Comparison of ENCODE assay signal across 15 cellular contexts in genomic region chr15:28420470-28420869, GRCh38. TPM values are rescaled to one million over a fixed set of nuclear protein-coding genes. Genes with fewer than 3 reads are reported as not detected.
A peak's percentile ranks its signal among the peaks of the same experiment; 100 is the strongest.
DNase-seq lines count a peak whose midpoint lies in the region; ATAC-seq and TF ChIP-seq lines count a peak whose summit lies in the region.
"Not testable (repeated sequence)": the region's sequence is repeated elsewhere in the genome, so short reads cannot be mapped to it uniquely, and the experiment has no call there.
"Had no signal": no experiment of that assay in that cellular context is flagged by ENCODE, and none has a peak within 500 bp of the region (broad histone marks: within the 10 kb centered on the region; RNA-seq: fewer than 3 reads in every experiment).

No MANE protein-coding gene starts in this region.

- TF ChIP-seq CTCF in NB4 (IDR thresholded peaks at IDR 0.05; ENCODE audit: low read depth, low read length); omental fat pad (IDR thresholded peaks at IDR 0.05): not testable (repeated sequence)

- peak; percentile 1 for DNase-seq in G401 (ENCODE audit: low spot score)
- peak; percentile 0 for DNase-seq in NB4 (ENCODE audit: low read depth)
- peak; percentile 0 for DNase-seq in dermis blood vessel endothelial cell
- peak; percentile 0 for DNase-seq in kidney tubule cell (ENCODE audit: low spot score)
- DNase-seq in omental fat pad (ENCODE audit: low spot score) = not testable (repeated sequence)
- DNase-seq in superior temporal gyrus (ENCODE audit: extremely low spot score) = peak; percentile 13

- not testable (repeated sequence) for H3K4me3 ChIP-seq in NB4 (ENCODE audit: low read depth, low read length)

- in situ Hi-C loops in G401 (cut with HindIII; ENCODE audit: low sequenced_read_pairs) = not testable (repeated sequence)

- not testable (repeated sequence) for TF ChIP-seq POLR2A in NB4 (IDR thresholded peaks at IDR 0.05; ENCODE audit: extremely low read depth, insufficient read length)

- ATAC-seq in SK-N-SH treated with all-trans-retinoic acid at 6 μM for 48 hours (peak; percentile 35; the same call in 1 of the 3 replicates), omental fat pad (ENCODE audit: low FRiP score) (peak; percentile 52)

RNA-seq across cellular contexts. Expression of gene GOLGA8F, which starts 42.0 kb away (rescaled TPM):
- total RNA-seq in G401 (2014; rRNA removed; shearing (Covaris generic)) = not detected in 2 replicates
- total RNA-seq in dermis blood vessel endothelial cell (0.05 TPM in 1 of 2 replicates, not detected in the other), omental fat pad (not detected)
- total RNA-seq: A673, Calu3, H1, IMR-90, OCI-LY7, Peyer's patch, Right ventricle myocardium inferior, SJCRH30 had no signal
